Comparison of ENCODE assay signal across 1 cellular context in the genomic region with DNA sequence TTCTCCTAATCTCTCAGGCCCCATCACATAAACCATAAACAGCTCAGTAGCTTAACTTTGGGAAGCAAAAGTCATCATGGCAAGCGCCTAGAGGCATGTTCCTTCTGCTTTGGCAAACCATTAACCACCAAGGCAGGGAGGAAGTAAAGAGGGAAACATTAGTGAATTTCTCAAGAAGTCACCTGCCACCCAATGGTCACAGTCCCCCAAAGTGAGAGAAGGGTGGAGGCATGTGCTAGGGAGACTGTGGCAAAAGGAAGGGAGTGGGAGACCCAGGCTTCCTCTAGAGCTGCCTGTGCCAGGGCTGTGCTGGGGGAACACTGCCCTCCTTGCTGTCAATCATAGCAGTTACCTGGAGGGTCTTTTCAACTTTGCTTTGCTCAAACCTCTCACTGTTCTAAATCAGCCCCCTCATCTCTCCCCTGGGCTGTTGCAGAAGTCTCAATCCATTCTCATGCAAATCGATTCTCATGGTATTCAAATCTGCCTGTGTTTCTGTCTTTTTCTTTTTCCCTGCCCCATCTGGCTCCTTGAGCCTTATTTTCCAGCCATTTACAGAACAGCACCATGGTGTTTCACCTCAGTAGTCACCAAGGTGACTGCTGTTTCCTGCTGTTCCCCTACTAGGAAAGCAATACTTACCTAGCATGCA.
TF ChIP-seq lines count a peak whose summit lies in the region.

No MANE protein-coding gene starts in this region.

TF ChIP-seq in H1, 55 proteins besides CTCF, POLR2A, EP300 and RAD21:
- no peak for TF ChIP-seq KDM5A (IDR thresholded peaks at IDR 0.05; ENCODE audit: low read length)
- TF ChIP-seq ATF2 (IDR thresholded peaks at IDR 0.05; ENCODE audit: low read length): no peak
- no peak for TF ChIP-seq CHD2 (IDR thresholded peaks at IDR 0.05; ENCODE audit: low read length)
- no peak for TF ChIP-seq RFX5 (IDR thresholded peaks at IDR 0.05; ENCODE audit: borderline replicate concordance, low read depth, low read length)
- no peak for TF ChIP-seq RBBP5 (IDR thresholded peaks at IDR 0.05; ENCODE audit: borderline replicate concordance, low read depth, low read length)
- TF ChIP-seq KDM1A (IDR thresholded peaks at IDR 0.05; ENCODE audit: borderline replicate concordance, low read length): no peak
- TF ChIP-seq BCL11A (IDR thresholded peaks at IDR 0.05; ENCODE audit: low read depth in 2 of 2, low read length in 2 of 2): no peak
- TF ChIP-seq MAFK (IDR thresholded peaks at IDR 0.05; ENCODE audit: low read depth, low read length): no peak
- no peak for TF ChIP-seq TAF1 (IDR thresholded peaks at IDR 0.05; ENCODE audit: low read depth, low read length)
- TF ChIP-seq ASH2L (IDR thresholded peaks at IDR 0.05; ENCODE audit: low read length): no peak
- no peak for TF ChIP-seq BRCA1 (IDR thresholded peaks at IDR 0.05; ENCODE audit: low read depth, low read length)
- no peak for TF ChIP-seq SP2 (IDR thresholded peaks at IDR 0.05; ENCODE audit: low read length)
- TF ChIP-seq CREB1 (IDR thresholded peaks at IDR 0.05): no peak
- TF ChIP-seq CBX8 (IDR thresholded peaks at IDR 0.05; ENCODE audit: borderline replicate concordance, low read depth, low read length): no peak
- TF ChIP-seq PHF8 (conservative IDR thresholded peaks at IDR 0.05; ENCODE audit: low read depth, low read length): no peak
- no peak for TF ChIP-seq TBP (IDR thresholded peaks at IDR 0.05; ENCODE audit: low read depth, low read length)
- no peak for TF ChIP-seq RNF2 (IDR thresholded peaks at IDR 0.05; ENCODE audit: borderline replicate concordance, low read depth, low read length, missing control alignments, poor library complexity, severe bottlenecking)
- no peak for TF ChIP-seq EGR1 (IDR thresholded peaks at IDR 0.05; ENCODE audit: borderline replicate concordance, low read depth, low read length)
